ENCODE assay signal across 1 cellular context in genomic region chr7:102418603-102419002, GRCh38.
A peak's percentile ranks its signal among the peaks of the same experiment; 100 is the strongest.
TF ChIP-seq lines count a peak whose summit lies in the region.

No MANE protein-coding gene starts in this region.

TF ChIP-seq in K562, 482 proteins besides CTCF, POLR2A, EP300 and RAD21:
- TF ChIP-seq KLF13 (tag; IDR thresholded peaks at IDR 0.05; ENCODE audit: borderline replicate concordance, low read depth), result no peak
- TF ChIP-seq MAFG (tag; conservative IDR thresholded peaks at IDR 0.05), result peak; percentile 74
- no peak for TF ChIP-seq ZNF165 (CRISPR knock-in tag; IDR thresholded peaks at IDR 0.05; ENCODE audit: borderline replicate concordance)
- TF ChIP-seq ETV6 (IDR thresholded peaks at IDR 0.05; ENCODE audit: borderline replicate concordance in 1 of 2, low read depth in 2 of 2, low read length in 1 of 2), result no peak
- no peak for TF ChIP-seq ETV6 (CRISPR knock-in tag; IDR thresholded peaks at IDR 0.05; ENCODE audit: borderline replicate concordance)
- TF ChIP-seq MAFF (IDR thresholded peaks at IDR 0.05; ENCODE audit: low read length), result peak; percentile 76
- peak; percentile 75 for TF ChIP-seq C11orf30 (IDR thresholded peaks at IDR 0.05; ENCODE audit: low read depth)
- TF ChIP-seq ZNF316 (IDR thresholded peaks at IDR 0.05), result peak; percentile 87
- no peak for TF ChIP-seq RBFOX2 (IDR thresholded peaks at IDR 0.05; ENCODE audit: low read depth, low read length)
- TF ChIP-seq KLF1 (tag; IDR thresholded peaks at IDR 0.05), result no peak
- no peak for TF ChIP-seq DNMT1 (IDR thresholded peaks at IDR 0.05)
- peak; percentile 68; the same call in 1 of the 2 replicates for TF ChIP-seq MAFK (IDR thresholded peaks at IDR 0.05; ENCODE audit: low read length)
